Comparison of ENCODE assay signal across 1 cellular context in genomic region chr6:5003604-5004372, GRCh38.
A peak's percentile ranks its signal among the peaks of the same experiment; 100 is the strongest.
TF ChIP-seq lines count a peak whose summit lies in the region.

Gene RPP40 (minus strand): TSS chr6:5004037. CDS start chr6:5004002, 35 bp downstream.

TF ChIP-seq in HepG2, 621 proteins besides CTCF, POLR2A, EP300 and RAD21 (continued from another document and continues in another):
- TF ChIP-seq ZXDC (CRISPR knock-in tag; IDR thresholded peaks at IDR 0.05) (peak; percentile 59; the same call in 1 of the 2 replicates), ZNF614 (CRISPR knock-in tag; IDR thresholded peaks at IDR 0.05; ENCODE audit: borderline replicate concordance) (no peak; the same call in 1 of the 2 replicates), NFE2 (CRISPR knock-in tag; IDR thresholded peaks at IDR 0.05) (no peak; the same call in 1 of the 2 replicates), JDP2 (CRISPR knock-in tag; IDR thresholded peaks at IDR 0.05; ENCODE audit: borderline replicate concordance) (no peak; the same call in 1 of the 2 replicates), ZNF781 (CRISPR knock-in tag; IDR thresholded peaks at IDR 0.05; ENCODE audit: borderline replicate concordance, not compliant biosample characterization) (peak; percentile 74), NFKB2 (CRISPR knock-in tag; IDR thresholded peaks at IDR 0.05; ENCODE audit: borderline replicate concordance) (peak; percentile 98), FIP1L1 (IDR thresholded peaks at IDR 0.05; ENCODE audit: borderline replicate concordance, insufficient read depth, low read depth, low read length) (no peak), ATF7-NPFF (CRISPR knock-in tag; IDR thresholded peaks at IDR 0.05; ENCODE audit: low read depth) (peak; percentile 74; the same call in 1 of the 2 replicates), RARA (CRISPR knock-in tag; IDR thresholded peaks at IDR 0.05) (no peak; the same call in 1 of the 2 replicates), ZNF800 (CRISPR knock-in tag; IDR thresholded peaks at IDR 0.05) (peak; percentile 68; the same call in 1 of the 2 replicates), SP1 (IDR thresholded peaks at IDR 0.05) (peak; percentile 78), SP1 (CRISPR knock-in tag; IDR thresholded peaks at IDR 0.05) (peak; percentile 99), BHLHE40 (IDR thresholded peaks at IDR 0.05; ENCODE audit: low read length) (no peak), STAT6 (CRISPR knock-in tag; IDR thresholded peaks at IDR 0.05; ENCODE audit: borderline replicate concordance) (peak; percentile 70; the same call in 1 of the 2 replicates), ZNF879 (CRISPR knock-in tag; IDR thresholded peaks at IDR 0.05) (no peak; the same call in 1 of the 2 replicates), MED1 (CRISPR knock-in tag; IDR thresholded peaks at IDR 0.05) (peak; percentile 52; the same call in 1 of the 2 replicates), TEAD3 (CRISPR knock-in tag; optimal IDR thresholded peaks at IDR 0.05; ENCODE audit: borderline replicate concordance) (peak; percentile 82), KIAA2018 (CRISPR knock-in tag; IDR thresholded peaks at IDR 0.05; ENCODE audit: borderline replicate concordance) (no peak), ZBTB46 (CRISPR knock-in tag; IDR thresholded peaks at IDR 0.05; ENCODE audit: borderline replicate concordance) (no peak), ZNF773 (CRISPR knock-in tag; IDR thresholded peaks at IDR 0.05; ENCODE audit: borderline replicate concordance) (peak; percentile 86), ZNF160 (CRISPR knock-in tag; IDR thresholded peaks at IDR 0.05) (peak; percentile 38; the same call in 1 of the 2 replicates), ZNF326 (CRISPR knock-in tag; IDR thresholded peaks at IDR 0.05; ENCODE audit: borderline replicate concordance) (no peak), GMEB2 (CRISPR knock-in tag; IDR thresholded peaks at IDR 0.05; ENCODE audit: low read depth) (peak; percentile 69), PBX3 (CRISPR knock-in tag; IDR thresholded peaks at IDR 0.05; ENCODE audit: borderline replicate concordance) (0 out of 2 replicates have a peak, but pooled peaks have one; percentile 56), KDM5A (IDR thresholded peaks at IDR 0.05; ENCODE audit: borderline replicate concordance, low read length) (peak; percentile 82), GATAD2A (CRISPR knock-in tag; IDR thresholded peaks at IDR 0.05) (no peak), MXI1 (IDR thresholded peaks at IDR 0.05; ENCODE audit: borderline replicate concordance, low read depth, low read length) (peak; percentile 92), KAT7 (CRISPR knock-in tag; IDR thresholded peaks at IDR 0.05; ENCODE audit: borderline replicate concordance) (0 out of 2 replicates have a peak, but pooled peaks have one; percentile 79), SAFB2 (CRISPR knock-in tag; IDR thresholded peaks at IDR 0.05; ENCODE audit: borderline replicate concordance, low read depth) (peak; percentile 64; the same call in 1 of the 2 replicates), HNRNPLL (IDR thresholded peaks at IDR 0.05; ENCODE audit: low read depth, low read length, poor library complexity, severe bottlenecking) (peak; percentile 83), ZNF775 (CRISPR knock-in tag; IDR thresholded peaks at IDR 0.05; ENCODE audit: borderline replicate concordance) (peak; percentile 83; the same call in 1 of the 2 replicates), SRSF4 (IDR thresholded peaks at IDR 0.05; ENCODE audit: low read depth, low read length, poor library complexity, severe bottlenecking) (no peak), SP4 (CRISPR knock-in tag; IDR thresholded peaks at IDR 0.05) (peak; percentile 98), ZBTB7A (CRISPR knock-in tag; IDR thresholded peaks at IDR 0.05) (no peak)
